ENCODE assay signal across 20 cellular contexts in the genomic region with DNA sequence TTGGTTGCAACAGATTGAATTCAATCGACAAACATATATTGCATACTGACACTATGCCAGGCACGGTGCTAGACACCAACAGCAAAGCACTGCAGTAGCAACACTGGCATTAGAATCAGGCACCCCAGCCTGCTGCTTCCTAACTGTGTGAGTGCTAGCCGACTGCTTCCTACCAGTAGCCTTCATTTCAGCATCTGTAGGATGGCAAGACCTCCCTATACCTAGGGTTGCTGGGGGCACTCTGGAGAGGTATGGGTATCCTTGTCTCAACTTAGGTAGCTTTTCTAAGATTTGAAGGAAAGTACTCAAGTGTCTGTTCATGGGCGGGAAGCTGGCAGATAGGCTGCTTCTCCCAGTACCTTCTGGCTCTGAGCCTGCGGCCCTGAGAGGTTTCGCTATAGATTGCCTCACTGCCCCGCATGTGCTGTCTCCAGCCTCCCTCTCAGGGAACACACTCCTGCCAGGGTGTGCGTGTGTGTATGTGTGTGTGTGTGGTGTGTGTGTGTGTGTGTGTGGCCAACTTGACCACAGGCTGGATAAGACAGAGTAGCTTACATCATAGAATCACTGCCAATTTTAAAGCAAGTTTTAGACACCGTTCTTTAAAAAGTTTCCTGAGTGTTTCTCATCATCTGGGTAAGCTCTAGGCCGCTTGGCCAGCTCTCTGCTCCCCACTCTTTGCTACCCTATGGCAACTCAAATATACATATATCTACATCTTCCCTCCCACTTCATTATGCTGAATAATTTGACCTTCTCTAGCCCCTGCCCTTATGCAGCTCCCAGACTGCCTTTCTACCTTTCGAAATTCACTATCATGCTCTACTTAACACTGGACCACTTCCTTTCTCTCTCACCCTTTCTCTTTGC.
DNase-seq lines count a peak whose midpoint lies in the region; ATAC-seq and TF ChIP-seq lines count a peak whose summit lies in the region.
"Had no signal": no experiment of that assay in that cellular context is flagged by ENCODE, and none has a peak within 500 bp of the region (broad histone marks: within the 10 kb centered on the region; RNA-seq: fewer than 3 reads in every experiment).

No MANE protein-coding gene starts in this region.

- no peak for TF ChIP-seq POLR2A in gastroesophageal sphincter (IDR thresholded peaks at IDR 0.05)

- peak; percentile 1 for DNase-seq in SKM-1 (lab: John Stamatoyannopoulos, UW; ENCODE audit: unreplicated experiment)
- no peak for DNase-seq in SKM-1 treated with dmso at 0.1 percent for 144 hours (lab: John Stamatoyannopoulos, UW; ENCODE audit: unreplicated experiment)
- DNase-seq in astrocyte of the hippocampus (ENCODE audit: low read depth, low spot score), result peak; percentile 50
- DNase-seq in skeletal muscle cell (ENCODE audit: low read depth), result peak; percentile 38
- no peak for DNase-seq in SW480 (ENCODE audit: low spot score)
- DNase-seq in inferior parietal cortex (ENCODE audit: extremely low spot score), result no peak
- no peak for DNase-seq in hippocampal formation (lab: John Stamatoyannopoulos, UW)
- DNase-seq: activated CD4-positive, alpha-beta T cell treated with anti-CD3 and anti-CD28 coated beads for 48 hours; activated CD8-positive, alpha-beta memory T cell treated with anti-CD3 and anti-CD28 coated beads, Interleukin-2, amount 50 U/mL, for 4 hours; anterior cingulate cortex; colonic mucosa; NCI-H146; NCI-H2171 treated with DMSO at 0.1 percent for 48 hours; nephron progenitor cell; stimulated activated CD4-positive, alpha-beta T cell treated with anti-CD3 and anti-CD28 coated beads, Interleukin-12 subunit alpha, Interleukin-12 subunit beta, amount 100 ng/mL, for 4 hours; tibial artery had no signal

- 57 to 71% methylated on average over 1 to 6 of the region's 11 CpGs for WGBS in gastroesophageal sphincter (ENCODE audit: low coverage in 1 of 2), 2 donors

- H3K4me1 ChIP-seq in gastroesophageal sphincter, result no peaks in the 10 kb centered on the region
- H3K4me1 ChIP-seq: colonic mucosa, prostate gland, tibial artery had no signal

- peak; percentile 51 for ATAC-seq in gastroesophageal sphincter

- no peak for TF ChIP-seq CTCF in gastroesophageal sphincter (IDR thresholded peaks at IDR 0.05)

- no peaks in the 10 kb centered on the region for H3K36me3 ChIP-seq in gastroesophageal sphincter
- H3K36me3 ChIP-seq: colonic mucosa, prostate gland, tibial artery had no signal

- TF ChIP-seq EP300 in gastroesophageal sphincter (IDR thresholded peaks at IDR 0.05), result no peak

- H3K27ac ChIP-seq in gastroesophageal sphincter, result no peak overlapping the region
- H3K27ac ChIP-seq: 22Rv1, colonic mucosa, prostate gland, SK-N-MC, tibial artery had no signal

- H3K27me3 ChIP-seq in gastroesophageal sphincter, result no peaks in the 10 kb centered on the region
- H3K27me3 ChIP-seq: colonic mucosa, tibial artery had no signal

- no peaks in the 10 kb centered on the region for H3K9me3 ChIP-seq in gastroesophageal sphincter
- H3K9me3 ChIP-seq: colonic mucosa, prostate gland, tibial artery had no signal

- H3K4me3 ChIP-seq in gastroesophageal sphincter, result no peak overlapping the region
- no peak overlapping the region for H3K4me3 ChIP-seq in skeletal muscle cell (ENCODE audit: low read depth, low read length)
- H3K4me3 ChIP-seq: colonic mucosa, prostate gland, SK-N-MC, tibial artery had no signal

Comparison
In these comparisons a context has a peak if more than half of its experiments do, and no peak if none do; other contexts are left out.
1. DNase-seq: peak in SKM-1 (single experiment), astrocyte of the hippocampus (single experiment) and skeletal muscle cell (single experiment); none in SKM-1 treated with dmso at 0.1 percent for 144 hours (single experiment), SW480 (single experiment), inferior parietal cortex (single experiment) and hippocampal formation (0 of 2).